ENCODE assay signal across 28 cellular contexts in genomic region chr21:32909393-32909792, GRCh38.
"Had no signal": no experiment of that assay in that cellular context is flagged by ENCODE, and none has a peak within 500 bp of the region (broad histone marks: within the 10 kb centered on the region; RNA-seq: fewer than 3 reads in every experiment).

No MANE protein-coding gene starts in this region.

- H3K4me3 ChIP-seq: adrenal gland, breast epithelium, coronary artery, SK-N-MC had no signal

- ATAC-seq: activated CD4-positive, alpha-beta T cell treated with anti-CD3 and anti-CD28 coated beads for 36 hours; activated CD8-positive, alpha-beta T cell treated with anti-CD3 and anti-CD28 coated beads for 36 hours; Panc1; Right ventricle myocardium inferior; T-cell had no signal

- H3K36me3 ChIP-seq: adrenal gland, breast epithelium, WERI-Rb-1 had no signal

- H3K27ac ChIP-seq: adrenal gland, breast epithelium, coronary artery, SK-N-MC had no signal

- H3K27me3 ChIP-seq: adrenal gland, breast epithelium had no signal

- DNase-seq: activated CD4-positive, alpha-beta T cell treated with anti-CD3 and anti-CD28 coated beads for 36 hours; activated CD8-positive, alpha-beta memory T cell treated with anti-CD3 and anti-CD28 coated beads, Interleukin-2, amount 50 U/mL, for 4 hours; activated CD8-positive, alpha-beta T cell treated with anti-CD3 and anti-CD28 coated beads for 36 hours; activated naive CD4-positive, alpha-beta T cell treated with anti-CD3 and anti-CD28 coated beads, Interleukin-2, amount 50 U/mL, for 16 hours; activated naive CD8-positive, alpha-beta T cell treated with anti-CD3 and anti-CD28 coated beads, Interleukin-2, amount 10 ng/mL, durations not matched to agents 7 days and 5 days; activated T-cell treated with anti-CD3 and anti-CD28 coated beads, Interleukin-2, amount 50 U/mL, for 1 hour; adrenal gland; anterior cingulate cortex; central memory CD4-positive, alpha-beta T cell; MM.1S; NCI-H1105; NCI-H1436; NCI-H1694 treated with DMSO at 0.1 percent for 48 hours; NCI-H2029 treated with DMSO at 0.1 percent for 48 hours; NCI-H345; NCI-H510A; NCI-H526 treated with DMSO at 0.1 percent for 48 hours; OCI-M1; RPMI8226; T-cell; T-helper 2 cell; T1000 had no signal

- H3K9me3 ChIP-seq: adrenal gland, breast epithelium had no signal

- H3K4me1 ChIP-seq: adrenal gland, breast epithelium had no signal
